In the genomic region with DNA sequence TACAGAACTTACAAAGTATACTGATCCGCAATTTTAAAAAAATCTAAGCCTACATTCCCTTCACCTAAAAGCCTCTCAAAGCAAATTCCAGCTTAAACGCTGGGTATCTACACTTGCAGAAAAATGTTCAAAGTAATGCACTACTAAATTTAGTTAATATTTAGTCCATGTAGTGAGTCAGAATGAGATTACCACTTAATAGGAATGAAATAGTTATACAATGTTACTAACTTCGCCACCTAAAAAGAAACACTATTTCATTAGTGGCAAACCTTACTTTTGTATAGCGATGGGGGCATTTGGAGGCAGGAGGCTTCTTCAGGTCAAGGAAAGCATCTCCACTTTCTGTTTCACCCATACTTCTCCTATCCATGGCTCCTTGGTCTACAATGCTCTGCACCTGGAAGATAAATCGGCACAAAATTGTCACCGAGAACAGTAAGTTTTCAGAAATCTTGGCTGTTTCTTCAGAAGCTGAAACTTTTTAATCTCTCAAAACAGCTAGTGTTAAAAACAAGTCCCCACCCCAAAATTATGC, we compare ENCODE assay signal across 1 cellular context.
TF ChIP-seq lines count a peak whose summit lies in the region.

No MANE protein-coding gene starts in this region.

TF ChIP-seq in IMR-90, 13 proteins besides CTCF, POLR2A, EP300 and RAD21 (continued from another document):
- no peak for TF ChIP-seq NFE2L2 (IDR thresholded peaks at IDR 0.05; ENCODE audit: low read depth, low read length)
- no peak for TF ChIP-seq BHLHE40 (IDR thresholded peaks at IDR 0.05; ENCODE audit: low read depth, low read length)
- TF ChIP-seq CHD1 (IDR thresholded peaks at IDR 0.05; ENCODE audit: low read depth, low read length) = no peak
- no peak for TF ChIP-seq RCOR1 (IDR thresholded peaks at IDR 0.05; ENCODE audit: insufficient replicate concordance, low read length)
- TF ChIP-seq FOS (IDR thresholded peaks at IDR 0.05; ENCODE audit: low read depth, low read length) = no peak
